Comparison of ENCODE assay signal across 1 cellular context in genomic region chr5:149152317-149152746, GRCh38.
TF ChIP-seq lines count a peak whose summit lies in the region.

No MANE protein-coding gene starts in this region.

TF ChIP-seq in GM23338, 12 proteins besides CTCF, POLR2A, EP300 and RAD21 (continued from another document):
- TF ChIP-seq ZNF462 (CRISPR knock-in tag; IDR thresholded peaks at IDR 0.05) (no peak), POLR2AphosphoS5 (IDR thresholded peaks at IDR 0.05; ENCODE audit: low read depth) (no peak), STAT1 (IDR thresholded peaks at IDR 0.05; ENCODE audit: unreplicated experiment) (no peak), ETS1 (IDR thresholded peaks at IDR 0.05) (no peak), NANOG (IDR thresholded peaks at IDR 0.05; ENCODE audit: borderline replicate concordance) (no peak), EZH2phosphoT487 (IDR thresholded peaks at IDR 0.05; ENCODE audit: unreplicated experiment) (no peak)
